In genomic region chr3:123346726-123347125, GRCh38 we compare ENCODE assay signal across 14 cellular contexts.
A peak's percentile ranks its signal among the peaks of the same experiment; 100 is the strongest.
DNase-seq lines count a peak whose midpoint lies in the region; ATAC-seq and TF ChIP-seq lines count a peak whose summit lies in the region.
"Had no signal": no experiment of that assay in that cellular context is flagged by ENCODE, and none has a peak within 500 bp of the region (broad histone marks: within the 10 kb centered on the region; RNA-seq: fewer than 3 reads in every experiment).

No MANE protein-coding gene starts in this region.

- H3K9me3 Mint-ChIP-seq in neural progenitor cell (no peaks in the 10 kb centered on the region), Calu3 (ENCODE audit: low read depth, unreplicated experiment) (no peaks in the 10 kb centered on the region)
- H3K9me3 Mint-ChIP-seq: natural killer cell had no signal

- H3K4me1 Mint-ChIP-seq in neural progenitor cell: peaks cover 45% of the 10 kb centered on the region
- H3K4me1 Mint-ChIP-seq in Calu3 (ENCODE audit: low read depth, unreplicated experiment): no peaks in the 10 kb centered on the region
- H3K4me1 Mint-ChIP-seq: natural killer cell had no signal

- no peak overlapping the region for H2AFZ ChIP-seq in neural progenitor cell (replicated peaks)

- H3K4me1 ChIP-seq in BLaER1 (peaks cover 73% of the 10 kb centered on the region), gastroesophageal sphincter (peaks cover 0 to 100% (median 29%) of the 10 kb centered on the region in 3 donors), neural progenitor cell (no peaks in the 10 kb centered on the region)

- no peak for TF ChIP-seq POLR2A in gastroesophageal sphincter (IDR thresholded peaks at IDR 0.05)

- ATAC-seq in gastroesophageal sphincter: peak; percentile 37
- no peak for ATAC-seq in GM21723 (IDR thresholded peaks at IDR 0.05; ENCODE audit: unreplicated experiment)
- ATAC-seq: natural killer cell had no signal

- DNase-seq in NCI-H69 (lab: John Stamatoyannopoulos, UW) (peak; percentile 20), neural progenitor cell (ENCODE audit: low spot score) (no peak), GM20000 (ENCODE audit: low spot score) (no peak), Calu3 (no peak), DMS79 (lab: John Stamatoyannopoulos, UW) (no peak)
- DNase-seq: activated gamma-delta T cell treated with Interleukin-2 at 50 U/mL for 16 hours, brain microvascular endothelial cell, natural killer cell, NCI-H1048, NCI-H526, SIG-M5 had no signal

- intact Hi-C loops in Calu3 (cut with micrococcal nuclease; ENCODE audit: unreplicated experiment): loop anchor here (5.0 kb wide), 1 partner anchor 141 kb away; no protein-coding TSS in a partner anchor

- H3K9ac ChIP-seq in BLaER1: no peak overlapping the region
- H3K9ac ChIP-seq in neural progenitor cell: no peak overlapping the region

- H3K27ac ChIP-seq in BLaER1 (no peak overlapping the region), gastroesophageal sphincter (peak overlapping the region; percentile 11 to 86 (median 79)), neural progenitor cell (no peak overlapping the region)
- H3K27ac ChIP-seq: brain microvascular endothelial cell had no signal

- TF ChIP-seq CTCF in gastroesophageal sphincter (IDR thresholded peaks at IDR 0.05) (peak in 1 of 4 experiments; percentile 32), neural progenitor cell (IDR thresholded peaks at IDR 0.05) (no peak), GM20000 (IDR thresholded peaks at IDR 0.05; ENCODE audit: extremely low read depth, missing control alignments) (no peak), Calu3 (IDR thresholded peaks at IDR 0.05; ENCODE audit: unreplicated experiment) (no peak)

- no peak overlapping the region for H3K4me3 ChIP-seq in BLaER1
- H3K4me3 ChIP-seq in gastroesophageal sphincter: no peak overlapping the region
- H3K4me3 ChIP-seq in neural progenitor cell: no peak overlapping the region

- no peak for TF ChIP-seq EP300 in gastroesophageal sphincter (IDR thresholded peaks at IDR 0.05)

- no peaks in the 10 kb centered on the region for H3K79me2 ChIP-seq in neural progenitor cell (ENCODE audit: low read depth)

- BruUV-seq in Calu3 (replicated peaks; lab: Mats Ljungman, UMichigan): no TSS peak

- peak overlapping the region; percentile 14; the same call in 1 of the 2 replicates for H3K4me2 ChIP-seq in BLaER1
- no peak overlapping the region for H3K4me2 ChIP-seq in neural progenitor cell

- CTCF ChIA-PET in Calu3 (lab: Charles Lee): no interaction called here

- H3K36me3 ChIP-seq in BLaER1 (no peaks in the 10 kb centered on the region), gastroesophageal sphincter (no peaks in the 10 kb centered on the region), neural progenitor cell (no peaks in the 10 kb centered on the region)
- H3K36me3 ChIP-seq: brain microvascular endothelial cell had no signal

- H4K20me1 ChIP-seq in BLaER1 (no peaks in the 10 kb centered on the region), neural progenitor cell (ENCODE audit: low read depth) (no peaks in the 10 kb centered on the region)

- no peak overlapping the region for H3K4me3 Mint-ChIP-seq in neural progenitor cell
- H3K4me3 Mint-ChIP-seq in Calu3 (ENCODE audit: low read depth, unreplicated experiment): no peak overlapping the region
- H3K4me3 Mint-ChIP-seq: natural killer cell had no signal

- H3K27me3 ChIP-seq in BLaER1 (no peaks in the 10 kb centered on the region), gastroesophageal sphincter (no peaks in the 10 kb centered on the region), neural progenitor cell (no peaks in the 10 kb centered on the region)

- H3K27me3 Mint-ChIP-seq in neural progenitor cell (ENCODE audit: insufficient read depth, low read depth) (peaks cover 10% of the 10 kb centered on the region), Calu3 (ENCODE audit: unreplicated experiment) (peaks cover 63% of the 10 kb centered on the region)

- no peaks in the 10 kb centered on the region for H3F3A ChIP-seq in neural progenitor cell (ENCODE audit: low read depth)

- WGBS in gastroesophageal sphincter (ENCODE audit: low coverage in 1 of 2), 2 donors: 33% methylated on average over 11 of the region's 11 CpGs; no CpG with 5 or more reads in 1 of the 2 donors

- H3K36me3 Mint-ChIP-seq in neural progenitor cell (no peaks in the 10 kb centered on the region), Calu3 (ENCODE audit: insufficient read depth, unreplicated experiment) (no peaks in the 10 kb centered on the region)
- H3K36me3 Mint-ChIP-seq: natural killer cell had no signal

- peak overlapping the region; percentile 37 for H3K27ac Mint-ChIP-seq in neural progenitor cell
- no peak overlapping the region for H3K27ac Mint-ChIP-seq in Calu3 (ENCODE audit: unreplicated experiment)
- H3K27ac Mint-ChIP-seq: natural killer cell had no signal

- H3K9me3 ChIP-seq in BLaER1 (no peaks in the 10 kb centered on the region), gastroesophageal sphincter (no peaks in the 10 kb centered on the region), neural progenitor cell (ENCODE audit: low read depth) (no peaks in the 10 kb centered on the region)

Comparison
In these comparisons a context has a peak if more than half of its experiments do, and no peak if none do; other contexts are left out.
1. H3K27ac ChIP-seq: peak in gastroesophageal sphincter (4 of 4); none in BLaER1 (single experiment) and neural progenitor cell (single experiment).